In the genomic region with DNA sequence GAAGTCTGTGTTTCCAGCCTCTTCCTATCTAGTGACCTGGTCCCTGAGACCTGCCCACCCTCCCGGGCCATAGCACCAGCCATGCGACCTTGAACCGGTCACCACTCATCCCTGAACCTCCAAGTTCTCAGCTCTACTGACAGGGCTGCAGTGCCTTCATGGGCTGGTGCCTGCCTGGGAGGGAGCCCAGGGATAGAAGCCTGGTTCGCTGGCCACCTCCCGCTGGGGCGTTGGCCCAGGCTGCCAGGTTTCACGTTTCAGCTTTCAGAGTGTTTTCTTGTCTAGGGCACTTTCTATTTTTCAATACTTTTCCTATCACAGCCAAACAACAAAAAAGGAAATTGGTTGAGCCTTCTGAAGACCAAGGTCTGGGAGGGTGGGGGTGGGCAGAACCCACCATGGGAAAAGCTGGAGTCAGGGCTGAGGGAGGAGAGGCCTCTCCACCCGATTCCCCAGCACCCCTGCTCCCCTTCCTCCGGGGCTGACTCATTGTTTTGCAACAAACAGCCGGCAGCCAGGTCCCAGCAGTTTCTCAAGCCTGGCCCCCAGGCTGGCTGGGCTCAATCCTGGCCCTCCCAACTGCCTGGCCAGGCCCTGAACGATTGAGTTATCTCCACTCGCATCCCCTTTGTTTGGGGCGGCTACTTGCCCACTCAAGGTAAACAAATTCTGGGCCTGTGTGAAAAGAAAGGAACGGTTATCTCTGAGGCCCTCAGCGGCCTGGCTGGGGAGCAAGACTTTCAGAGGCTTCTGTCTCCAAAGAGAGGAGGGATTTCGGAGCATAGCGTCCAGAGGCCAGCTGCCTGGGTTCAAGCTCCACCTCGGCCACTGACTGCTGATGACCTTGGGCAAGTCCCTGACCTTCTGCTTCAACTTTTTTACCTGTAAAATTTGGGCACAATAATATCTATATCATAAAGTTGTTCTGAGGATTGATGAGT, we compare ENCODE assay signal across 1 cellular context.
TF ChIP-seq lines count a peak whose summit lies in the region.

No MANE protein-coding gene starts in this region.

TF ChIP-seq in SK-N-SH, 30 proteins besides CTCF, POLR2A, EP300 and RAD21 (continued from another document):
- TF ChIP-seq, protein P1, sequence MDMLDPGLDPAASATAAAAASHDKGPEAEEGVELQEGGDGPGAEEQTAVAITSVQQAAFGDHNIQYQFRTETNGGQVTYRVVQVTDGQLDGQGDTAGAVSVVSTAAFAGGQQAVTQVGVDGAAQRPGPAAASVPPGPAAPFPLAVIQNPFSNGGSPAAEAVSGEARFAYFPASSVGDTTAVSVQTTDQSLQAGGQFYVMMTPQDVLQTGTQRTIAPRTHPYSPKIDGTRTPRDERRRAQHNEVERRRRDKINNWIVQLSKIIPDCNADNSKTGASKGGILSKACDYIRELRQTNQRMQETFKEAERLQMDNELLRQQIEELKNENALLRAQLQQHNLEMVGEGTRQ (IDR thresholded peaks at IDR 0.05; ENCODE audit: borderline replicate concordance, low read depth, low read length): no peak
- TF ChIP-seq JUND (IDR thresholded peaks at IDR 0.05): peak; percentile 70; the same call in 1 of the 2 replicates
- TF ChIP-seq PBX3 (IDR thresholded peaks at IDR 0.05): peak; percentile 17; the same call in 1 of the 2 replicates
- peak; percentile 88 for TF ChIP-seq FOSL2 (IDR thresholded peaks at IDR 0.05; ENCODE audit: borderline replicate concordance, low read depth)
- no peak for TF ChIP-seq SIN3A (IDR thresholded peaks at IDR 0.05; ENCODE audit: borderline replicate concordance, low read depth, low read length)
- no peak for TF ChIP-seq GATA2 (CRISPR knock-in tag; IDR thresholded peaks at IDR 0.05)
- TF ChIP-seq, protein P2, sequence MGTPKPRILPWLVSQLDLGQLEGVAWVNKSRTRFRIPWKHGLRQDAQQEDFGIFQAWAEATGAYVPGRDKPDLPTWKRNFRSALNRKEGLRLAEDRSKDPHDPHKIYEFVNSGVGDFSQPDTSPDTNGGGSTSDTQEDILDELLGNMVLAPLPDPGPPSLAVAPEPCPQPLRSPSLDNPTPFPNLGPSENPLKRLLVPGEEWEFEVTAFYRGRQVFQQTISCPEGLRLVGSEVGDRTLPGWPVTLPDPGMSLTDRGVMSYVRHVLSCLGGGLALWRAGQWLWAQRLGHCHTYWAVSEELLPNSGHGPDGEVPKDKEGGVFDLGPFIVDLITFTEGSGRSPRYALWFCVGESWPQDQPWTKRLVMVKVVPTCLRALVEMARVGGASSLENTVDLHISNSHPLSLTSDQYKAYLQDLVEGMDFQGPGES (IDR thresholded peaks at IDR 0.05; ENCODE audit: low read depth, low read length): no peak
- no peak for TF ChIP-seq EZH2phosphoT487 (IDR thresholded peaks at IDR 0.05; ENCODE audit: borderline replicate concordance, low read depth)
- TF ChIP-seq, protein P3, sequence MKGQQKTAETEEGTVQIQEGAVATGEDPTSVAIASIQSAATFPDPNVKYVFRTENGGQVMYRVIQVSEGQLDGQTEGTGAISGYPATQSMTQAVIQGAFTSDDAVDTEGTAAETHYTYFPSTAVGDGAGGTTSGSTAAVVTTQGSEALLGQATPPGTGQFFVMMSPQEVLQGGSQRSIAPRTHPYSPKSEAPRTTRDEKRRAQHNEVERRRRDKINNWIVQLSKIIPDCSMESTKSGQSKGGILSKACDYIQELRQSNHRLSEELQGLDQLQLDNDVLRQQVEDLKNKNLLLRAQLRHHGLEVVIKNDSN (IDR thresholded peaks at IDR 0.05; ENCODE audit: borderline replicate concordance, low read depth): no peak
- no peak for TF ChIP-seq REST (IDR thresholded peaks at IDR 0.05; ENCODE audit: low read depth, low read length)
- no peak for TF ChIP-seq RCOR1 (IDR thresholded peaks at IDR 0.05; ENCODE audit: low read length)
